In genomic region chr20:49446808-49447207, GRCh38 we compare ENCODE assay signal across 10 cellular contexts. TPM values are rescaled to one million over a fixed set of nuclear protein-coding genes. Genes with fewer than 3 reads are reported as not detected.
DNase-seq lines count a peak whose midpoint lies in the region; ATAC-seq and TF ChIP-seq lines count a peak whose summit lies in the region.
"Had no signal": no experiment of that assay in that cellular context is flagged by ENCODE, and none has a peak within 500 bp of the region (broad histone marks: within the 10 kb centered on the region; RNA-seq: fewer than 3 reads in every experiment).

No MANE protein-coding gene starts in this region.

- no peak overlapping the region for H2BK120ac ChIP-seq in neuronal stem cell (ENCODE audit: low read depth, low read length)

- H2BK15ac ChIP-seq in neuronal stem cell (ENCODE audit: low read length), result no peak overlapping the region

- H3K9me3 ChIP-seq in A673 (ENCODE audit: low read depth, low read length, poor library complexity, severe bottlenecking) (no peaks in the 10 kb centered on the region), neuronal stem cell (replicated peaks in 1 of 2; ENCODE audit: control insufficient read depth in 2 of 2, insufficient read depth in 1 of 2, low read depth in 1 of 2, low read length in 2 of 2) (no peaks in the 10 kb centered on the region)
- H3K9me3 ChIP-seq: SJSA1 had no signal

- H4K91ac ChIP-seq in neuronal stem cell (ENCODE audit: low read depth, low read length, poor library complexity), result no peak overlapping the region

- H2AK5ac ChIP-seq in neuronal stem cell (ENCODE audit: low read depth, low read length), result no peak overlapping the region

- no peak overlapping the region for H4K8ac ChIP-seq in neuronal stem cell (ENCODE audit: low read depth, low read length)

- no TSS peak for BruUV-seq in A673 (replicated peaks; lab: Mats Ljungman, UMichigan)

- DNase-seq in A673 (ENCODE audit: low spot score) (peak; percentile 7), cardiac septum (ENCODE audit: low spot score) (peak; percentile 84), neuronal stem cell (ENCODE audit: low spot score) (peak; percentile 36), DMS114 treated with DMSO at 0.1 percent for 48 hours (lab: John Stamatoyannopoulos, UW; ENCODE audit: unreplicated experiment) (no peak), NOMO-1 treated with dmso at 0.1 percent for 144 hours (lab: John Stamatoyannopoulos, UW; ENCODE audit: unreplicated experiment) (no peak), GM19240 (ENCODE audit: insufficient read length, low spot score) (no peak)
- DNase-seq: AML-193 had no signal

- no peak for ATAC-seq in GM21360 (IDR thresholded peaks at IDR 0.05; ENCODE audit: unreplicated experiment)

- H3K4me3 ChIP-seq in A673 (ENCODE audit: low read depth, low read length, poor library complexity, severe bottlenecking) (no peak overlapping the region), neuronal stem cell (ENCODE audit: low read length in 2 of 2) (no peak overlapping the region)
- H3K4me3 ChIP-seq: SJSA1 had no signal

- H3K27me3 ChIP-seq in A673 (replicated peaks; ENCODE audit: insufficient read depth, low read depth, low read length, poor library complexity) (peaks cover 13% of the 10 kb centered on the region), neuronal stem cell (ENCODE audit: control insufficient read depth in 3 of 3, insufficient read depth in 3 of 3, low read depth in 1 of 3, low read length in 3 of 3) (no peaks in the 10 kb centered on the region)
- H3K27me3 ChIP-seq: SJSA1 had no signal

- CTCF ChIA-PET in A673 (lab: Charles Lee), result no interaction called here

- no peaks in the 10 kb centered on the region for H3K36me3 ChIP-seq in A673 (ENCODE audit: insufficient read depth, low read length, poor library complexity, severe bottlenecking)
- no peaks in the 10 kb centered on the region for H3K36me3 ChIP-seq in neuronal stem cell (replicated peaks in 1 of 2; ENCODE audit: control insufficient read depth in 2 of 2, insufficient read depth in 2 of 2, low read length in 2 of 2)
- H3K36me3 ChIP-seq: SJSA1 had no signal

- H3K14ac ChIP-seq in neuronal stem cell (ENCODE audit: low read length), result no peak overlapping the region

- H3K18ac ChIP-seq in neuronal stem cell (ENCODE audit: low read length), result no peak overlapping the region

- no peak overlapping the region for H2BK12ac ChIP-seq in neuronal stem cell (ENCODE audit: low read length)

- H3K27ac ChIP-seq in A673 (ENCODE audit: low read depth, low read length, poor library complexity, severe bottlenecking) (no peak overlapping the region), adipose tissue (ENCODE audit: low read depth, low read length) (peak overlapping the region; percentile 18), neuronal stem cell (replicated peaks; ENCODE audit: low read length) (no peak overlapping the region)
- H3K27ac ChIP-seq: SJSA1 had no signal

- no peak overlapping the region for H3K23ac ChIP-seq in neuronal stem cell (ENCODE audit: low read depth, low read length, poor library complexity)

- H3K79me1 ChIP-seq in neuronal stem cell (ENCODE audit: low read depth, low read length), result no peaks in the 10 kb centered on the region

- H3K4me2 ChIP-seq in neuronal stem cell (ENCODE audit: insufficient read depth, low read length, poor library complexity, severe bottlenecking), result no peak overlapping the region

- TF ChIP-seq CTCF in A673 (conservative IDR thresholded peaks at IDR 0.05; ENCODE audit: low read depth, low read length), result no peak

- H2BK5ac ChIP-seq in neuronal stem cell (ENCODE audit: low read length), result no peak overlapping the region

- H3K4ac ChIP-seq in neuronal stem cell (ENCODE audit: low read length), result no peak overlapping the region

- no peak overlapping the region for H2AFZ ChIP-seq in neuronal stem cell (ENCODE audit: low read length)

- WGBS in adipose tissue, 3 donors, result 16 to 48% (median 24%) methylated on average over 3 to 5 of the region's 5 CpGs
- WGBS in neuronal stem cell (ENCODE audit: extremely low coverage in 2 of 2, insufficient read length in 2 of 2, insufficient replicate concordance in 1 of 2), 2 donors, result no CpG with 5 or more reads among the region's 5 CpGs

- no peak overlapping the region for H3K9ac ChIP-seq in neuronal stem cell (ENCODE audit: low read depth, low read length, poor library complexity)

- POLR2A ChIA-PET in A673 (lab: Charles Lee; ENCODE audit: low non-redundant PET), result no interaction called here

- intact Hi-C loops in A673 (cut with micrococcal nuclease; ENCODE audit: unreplicated experiment), result no loop called here
- intact Hi-C loops in cardiac septum (cut with DNase I), result no loop called here

- no peaks in the 10 kb centered on the region for H3K4me1 ChIP-seq in A673 (ENCODE audit: insufficient read depth, low read length, poor library complexity, severe bottlenecking)
- peaks cover 17 to 21% of the 10 kb centered on the region in 2 donors for H3K4me1 ChIP-seq in neuronal stem cell (ENCODE audit: control insufficient read depth in 2 of 2, insufficient read depth in 1 of 2, low read depth in 1 of 2, low read length in 2 of 2)
- H3K4me1 ChIP-seq: SJSA1 had no signal

RNA-seq across cellular contexts. Expression of gene KCNB1, which starts 35.7 kb away (rescaled TPM):
- 0.81 TPM in 1 of 2 replicates, not detected in the other for total RNA-seq in A673 (2021)
- 1 to 10 TPM in 2 of 3 donors, under 1 TPM in 1; 0.64 to 4.2 (median 1.3) TPM for polyA plus RNA-seq in adipose tissue
- total RNA-seq in cardiac septum, result 0.38 TPM
- 0.52 TPM for polyA plus RNA-seq in neuronal stem cell (2013, experiment 1 of 2)
- polyA plus RNA-seq in neuronal stem cell (2013, experiment 2 of 2), result 0.51 TPM

Comparison
In these comparisons a context has a peak if more than half of its experiments do, and no peak if none do; other contexts are left out.
1. DNase-seq: peak in A673 (single experiment), cardiac septum (single experiment) and neuronal stem cell (single experiment); none in DMS114 treated with DMSO at 0.1 percent for 48 hours (single experiment), NOMO-1 treated with dmso at 0.1 percent for 144 hours (single experiment) and GM19240 (single experiment).